In the genomic region with DNA sequence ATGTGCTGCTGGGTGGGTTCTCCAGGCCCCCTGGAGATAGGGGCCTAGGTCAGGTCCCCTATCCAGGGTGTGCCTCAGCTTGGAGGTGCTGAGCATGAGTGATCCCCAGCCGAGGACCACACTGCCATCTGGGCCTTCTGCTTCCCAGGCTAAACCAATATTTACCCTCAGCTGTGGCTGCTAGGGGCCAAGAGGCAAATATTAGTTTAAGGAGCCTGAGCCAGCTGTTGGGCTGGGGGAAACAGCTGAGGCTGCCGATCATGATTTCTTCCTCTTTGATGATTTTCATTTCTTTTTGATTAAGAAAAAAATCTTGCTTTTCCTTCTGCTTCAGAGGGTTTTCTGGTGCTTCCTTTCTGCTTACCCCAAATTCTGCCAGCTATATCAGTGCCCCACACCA, we compare ENCODE assay signal across 1 cellular context.
TF ChIP-seq lines count a peak whose summit lies in the region.

No MANE protein-coding gene starts in this region.

TF ChIP-seq in HepG2, 621 proteins besides CTCF, POLR2A, EP300 and RAD21 (continued from another document and continues in another):
- TF ChIP-seq, protein P1, sequence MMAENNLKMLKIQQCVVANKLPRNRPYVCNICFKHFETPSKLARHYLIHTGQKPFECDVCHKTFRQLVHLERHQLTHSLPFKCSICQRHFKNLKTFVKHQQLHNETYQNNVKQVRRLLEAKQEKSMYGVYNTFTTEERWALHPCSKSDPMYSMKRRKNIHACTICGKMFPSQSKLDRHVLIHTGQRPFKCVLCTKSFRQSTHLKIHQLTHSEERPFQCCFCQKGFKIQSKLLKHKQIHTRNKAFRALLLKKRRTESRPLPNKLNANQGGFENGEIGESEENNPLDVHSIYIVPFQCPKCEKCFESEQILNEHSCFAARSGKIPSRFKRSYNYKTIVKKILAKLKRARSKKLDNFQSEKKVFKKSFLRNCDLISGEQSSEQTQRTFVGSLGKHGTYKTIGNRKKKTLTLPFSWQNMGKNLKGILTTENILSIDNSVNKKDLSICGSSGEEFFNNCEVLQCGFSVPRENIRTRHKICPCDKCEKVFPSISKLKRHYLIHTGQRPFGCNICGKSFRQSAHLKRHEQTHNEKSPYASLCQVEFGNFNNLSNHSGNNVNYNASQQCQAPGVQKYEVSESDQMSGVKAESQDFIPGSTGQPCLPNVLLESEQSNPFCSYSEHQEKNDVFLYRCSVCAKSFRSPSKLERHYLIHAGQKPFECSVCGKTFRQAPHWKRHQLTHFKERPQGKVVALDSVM (CRISPR knock-in tag; IDR thresholded peaks at IDR 0.05), result no peak
- TF ChIP-seq NR2F2 (IDR thresholded peaks at IDR 0.05; ENCODE audit: borderline replicate concordance, low read depth) (peak; percentile 64; the same call in 1 of the 2 replicates), PITX1 (CRISPR knock-in tag; IDR thresholded peaks at IDR 0.05) (peak; percentile 56; the same call in 1 of the 2 replicates), IKZF4 (CRISPR knock-in tag; IDR thresholded peaks at IDR 0.05; ENCODE audit: borderline replicate concordance, low read depth, not compliant biosample characterization) (no peak), RBAK (CRISPR knock-in tag; IDR thresholded peaks at IDR 0.05) (no peak), ZFP36 (IDR thresholded peaks at IDR 0.05; ENCODE audit: borderline replicate concordance, low read depth, low read length, partially characterized antibody) (no peak), BCL6 (CRISPR knock-in tag; IDR thresholded peaks at IDR 0.05) (peak; percentile 99), ZNF83 (CRISPR knock-in tag; IDR thresholded peaks at IDR 0.05; ENCODE audit: borderline replicate concordance) (no peak), TOE1 (CRISPR knock-in tag; IDR thresholded peaks at IDR 0.05) (no peak), HDAC2 (CRISPR knock-in tag; IDR thresholded peaks at IDR 0.05) (peak; percentile 92), MED13 (CRISPR knock-in tag; IDR thresholded peaks at IDR 0.05) (no peak), HNF4A (CRISPR knock-in tag; IDR thresholded peaks at IDR 0.05) (0 out of 2 replicates have a peak, but pooled peaks have one; percentile 42), ZNF670 (CRISPR knock-in tag; IDR thresholded peaks at IDR 0.05; ENCODE audit: borderline replicate concordance) (0 out of 2 replicates have a peak, but pooled peaks have one; percentile 59), ZBTB7B (CRISPR knock-in tag; IDR thresholded peaks at IDR 0.05) (peak; percentile 92), ZNF354B (CRISPR knock-in tag; IDR thresholded peaks at IDR 0.05) (no peak), SPEN (CRISPR knock-in tag; IDR thresholded peaks at IDR 0.05; ENCODE audit: low read depth) (no peak), ZNF761 (CRISPR knock-in tag; conservative IDR thresholded peaks at IDR 0.05) (no peak), TBX3 (IDR thresholded peaks at IDR 0.05; ENCODE audit: borderline replicate concordance) (peak; percentile 36; the same call in 1 of the 2 replicates)
- TF ChIP-seq, protein P2, sequence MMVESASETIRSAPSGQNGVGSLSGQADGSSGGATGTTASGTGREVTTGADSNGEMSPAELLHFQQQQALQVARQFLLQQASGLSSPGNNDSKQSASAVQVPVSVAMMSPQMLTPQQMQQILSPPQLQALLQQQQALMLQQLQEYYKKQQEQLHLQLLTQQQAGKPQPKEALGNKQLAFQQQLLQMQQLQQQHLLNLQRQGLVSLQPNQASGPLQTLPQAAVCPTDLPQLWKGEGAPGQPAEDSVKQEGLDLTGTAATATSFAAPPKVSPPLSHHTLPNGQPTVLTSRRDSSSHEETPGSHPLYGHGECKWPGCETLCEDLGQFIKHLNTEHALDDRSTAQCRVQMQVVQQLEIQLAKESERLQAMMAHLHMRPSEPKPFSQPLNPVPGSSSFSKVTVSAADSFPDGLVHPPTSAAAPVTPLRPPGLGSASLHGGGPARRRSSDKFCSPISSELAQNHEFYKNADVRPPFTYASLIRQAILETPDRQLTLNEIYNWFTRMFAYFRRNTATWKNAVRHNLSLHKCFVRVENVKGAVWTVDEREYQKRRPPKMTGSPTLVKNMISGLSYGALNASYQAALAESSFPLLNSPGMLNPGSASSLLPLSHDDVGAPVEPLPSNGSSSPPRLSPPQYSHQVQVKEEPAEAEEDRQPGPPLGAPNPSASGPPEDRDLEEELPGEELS (CRISPR knock-in tag; IDR thresholded peaks at IDR 0.05), result peak; percentile 87
- TF ChIP-seq, protein P3, sequence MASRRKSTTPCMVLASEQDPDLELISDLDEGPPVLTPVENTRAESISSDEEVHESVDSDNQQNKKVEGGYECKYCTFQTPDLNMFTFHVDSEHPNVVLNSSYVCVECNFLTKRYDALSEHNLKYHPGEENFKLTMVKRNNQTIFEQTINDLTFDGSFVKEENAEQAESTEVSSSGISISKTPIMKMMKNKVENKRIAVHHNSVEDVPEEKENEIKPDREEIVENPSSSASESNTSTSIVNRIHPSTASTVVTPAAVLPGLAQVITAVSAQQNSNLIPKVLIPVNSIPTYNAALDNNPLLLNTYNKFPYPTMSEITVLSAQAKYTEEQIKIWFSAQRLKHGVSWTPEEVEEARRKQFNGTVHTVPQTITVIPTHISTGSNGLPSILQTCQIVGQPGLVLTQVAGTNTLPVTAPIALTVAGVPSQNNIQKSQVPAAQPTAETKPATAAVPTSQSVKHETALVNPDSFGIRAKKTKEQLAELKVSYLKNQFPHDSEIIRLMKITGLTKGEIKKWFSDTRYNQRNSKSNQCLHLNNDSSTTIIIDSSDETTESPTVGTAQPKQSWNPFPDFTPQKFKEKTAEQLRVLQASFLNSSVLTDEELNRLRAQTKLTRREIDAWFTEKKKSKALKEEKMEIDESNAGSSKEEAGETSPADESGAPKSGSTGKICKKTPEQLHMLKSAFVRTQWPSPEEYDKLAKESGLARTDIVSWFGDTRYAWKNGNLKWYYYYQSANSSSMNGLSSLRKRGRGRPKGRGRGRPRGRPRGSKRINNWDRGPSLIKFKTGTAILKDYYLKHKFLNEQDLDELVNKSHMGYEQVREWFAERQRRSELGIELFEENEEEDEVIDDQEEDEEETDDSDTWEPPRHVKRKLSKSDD (CRISPR knock-in tag; IDR thresholded peaks at IDR 0.05; ENCODE audit: low read depth), result no peak
- TF ChIP-seq, protein P4, sequence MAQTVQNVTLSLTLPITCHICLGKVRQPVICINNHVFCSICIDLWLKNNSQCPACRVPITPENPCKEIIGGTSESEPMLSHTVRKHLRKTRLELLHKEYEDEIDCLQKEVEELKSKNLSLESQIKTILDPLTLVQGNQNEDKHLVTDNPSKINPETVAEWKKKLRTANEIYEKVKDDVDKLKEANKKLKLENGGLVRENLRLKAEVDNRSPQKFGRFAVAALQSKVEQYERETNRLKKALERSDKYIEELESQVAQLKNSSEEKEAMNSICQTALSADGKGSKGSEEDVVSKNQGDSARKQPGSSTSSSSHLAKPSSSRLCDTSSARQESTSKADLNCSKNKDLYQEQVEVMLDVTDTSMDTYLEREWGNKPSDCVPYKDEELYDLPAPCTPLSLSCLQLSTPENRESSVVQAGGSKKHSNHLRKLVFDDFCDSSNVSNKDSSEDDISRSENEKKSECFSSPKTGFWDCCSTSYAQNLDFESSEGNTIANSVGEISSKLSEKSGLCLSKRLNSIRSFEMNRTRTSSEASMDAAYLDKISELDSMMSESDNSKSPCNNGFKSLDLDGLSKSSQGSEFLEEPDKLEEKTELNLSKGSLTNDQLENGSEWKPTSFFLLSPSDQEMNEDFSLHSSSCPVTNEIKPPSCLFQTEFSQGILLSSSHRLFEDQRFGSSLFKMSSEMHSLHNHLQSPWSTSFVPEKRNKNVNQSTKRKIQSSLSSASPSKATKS (CRISPR knock-in tag; IDR thresholded peaks at IDR 0.05), result no peak
- TF ChIP-seq, protein P5, sequence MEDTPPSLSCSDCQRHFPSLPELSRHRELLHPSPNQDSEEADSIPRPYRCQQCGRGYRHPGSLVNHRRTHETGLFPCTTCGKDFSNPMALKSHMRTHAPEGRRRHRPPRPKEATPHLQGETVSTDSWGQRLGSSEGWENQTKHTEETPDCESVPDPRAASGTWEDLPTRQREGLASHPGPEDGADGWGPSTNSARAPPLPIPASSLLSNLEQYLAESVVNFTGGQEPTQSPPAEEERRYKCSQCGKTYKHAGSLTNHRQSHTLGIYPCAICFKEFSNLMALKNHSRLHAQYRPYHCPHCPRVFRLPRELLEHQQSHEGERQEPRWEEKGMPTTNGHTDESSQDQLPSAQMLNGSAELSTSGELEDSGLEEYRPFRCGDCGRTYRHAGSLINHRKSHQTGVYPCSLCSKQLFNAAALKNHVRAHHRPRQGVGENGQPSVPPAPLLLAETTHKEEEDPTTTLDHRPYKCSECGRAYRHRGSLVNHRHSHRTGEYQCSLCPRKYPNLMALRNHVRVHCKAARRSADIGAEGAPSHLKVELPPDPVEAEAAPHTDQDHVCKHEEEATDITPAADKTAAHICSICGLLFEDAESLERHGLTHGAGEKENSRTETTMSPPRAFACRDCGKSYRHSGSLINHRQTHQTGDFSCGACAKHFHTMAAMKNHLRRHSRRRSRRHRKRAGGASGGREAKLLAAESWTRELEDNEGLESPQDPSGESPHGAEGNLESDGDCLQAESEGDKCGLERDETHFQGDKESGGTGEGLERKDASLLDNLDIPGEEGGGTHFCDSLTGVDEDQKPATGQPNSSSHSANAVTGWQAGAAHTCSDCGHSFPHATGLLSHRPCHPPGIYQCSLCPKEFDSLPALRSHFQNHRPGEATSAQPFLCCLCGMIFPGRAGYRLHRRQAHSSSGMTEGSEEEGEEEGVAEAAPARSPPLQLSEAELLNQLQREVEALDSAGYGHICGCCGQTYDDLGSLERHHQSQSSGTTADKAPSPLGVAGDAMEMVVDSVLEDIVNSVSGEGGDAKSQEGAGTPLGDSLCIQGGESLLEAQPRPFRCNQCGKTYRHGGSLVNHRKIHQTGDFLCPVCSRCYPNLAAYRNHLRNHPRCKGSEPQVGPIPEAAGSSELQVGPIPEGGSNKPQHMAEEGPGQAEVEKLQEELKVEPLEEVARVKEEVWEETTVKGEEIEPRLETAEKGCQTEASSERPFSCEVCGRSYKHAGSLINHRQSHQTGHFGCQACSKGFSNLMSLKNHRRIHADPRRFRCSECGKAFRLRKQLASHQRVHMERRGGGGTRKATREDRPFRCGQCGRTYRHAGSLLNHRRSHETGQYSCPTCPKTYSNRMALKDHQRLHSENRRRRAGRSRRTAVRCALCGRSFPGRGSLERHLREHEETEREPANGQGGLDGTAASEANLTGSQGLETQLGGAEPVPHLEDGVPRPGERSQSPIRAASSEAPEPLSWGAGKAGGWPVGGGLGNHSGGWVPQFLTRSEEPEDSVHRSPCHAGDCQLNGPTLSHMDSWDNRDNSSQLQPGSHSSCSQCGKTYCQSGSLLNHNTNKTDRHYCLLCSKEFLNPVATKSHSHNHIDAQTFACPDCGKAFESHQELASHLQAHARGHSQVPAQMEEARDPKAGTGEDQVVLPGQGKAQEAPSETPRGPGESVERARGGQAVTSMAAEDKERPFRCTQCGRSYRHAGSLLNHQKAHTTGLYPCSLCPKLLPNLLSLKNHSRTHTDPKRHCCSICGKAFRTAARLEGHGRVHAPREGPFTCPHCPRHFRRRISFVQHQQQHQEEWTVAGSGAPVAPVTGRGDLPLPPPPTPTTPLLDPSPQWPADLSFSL (CRISPR knock-in tag; IDR thresholded peaks at IDR 0.05), result no peak
- TF ChIP-seq, protein P6, sequence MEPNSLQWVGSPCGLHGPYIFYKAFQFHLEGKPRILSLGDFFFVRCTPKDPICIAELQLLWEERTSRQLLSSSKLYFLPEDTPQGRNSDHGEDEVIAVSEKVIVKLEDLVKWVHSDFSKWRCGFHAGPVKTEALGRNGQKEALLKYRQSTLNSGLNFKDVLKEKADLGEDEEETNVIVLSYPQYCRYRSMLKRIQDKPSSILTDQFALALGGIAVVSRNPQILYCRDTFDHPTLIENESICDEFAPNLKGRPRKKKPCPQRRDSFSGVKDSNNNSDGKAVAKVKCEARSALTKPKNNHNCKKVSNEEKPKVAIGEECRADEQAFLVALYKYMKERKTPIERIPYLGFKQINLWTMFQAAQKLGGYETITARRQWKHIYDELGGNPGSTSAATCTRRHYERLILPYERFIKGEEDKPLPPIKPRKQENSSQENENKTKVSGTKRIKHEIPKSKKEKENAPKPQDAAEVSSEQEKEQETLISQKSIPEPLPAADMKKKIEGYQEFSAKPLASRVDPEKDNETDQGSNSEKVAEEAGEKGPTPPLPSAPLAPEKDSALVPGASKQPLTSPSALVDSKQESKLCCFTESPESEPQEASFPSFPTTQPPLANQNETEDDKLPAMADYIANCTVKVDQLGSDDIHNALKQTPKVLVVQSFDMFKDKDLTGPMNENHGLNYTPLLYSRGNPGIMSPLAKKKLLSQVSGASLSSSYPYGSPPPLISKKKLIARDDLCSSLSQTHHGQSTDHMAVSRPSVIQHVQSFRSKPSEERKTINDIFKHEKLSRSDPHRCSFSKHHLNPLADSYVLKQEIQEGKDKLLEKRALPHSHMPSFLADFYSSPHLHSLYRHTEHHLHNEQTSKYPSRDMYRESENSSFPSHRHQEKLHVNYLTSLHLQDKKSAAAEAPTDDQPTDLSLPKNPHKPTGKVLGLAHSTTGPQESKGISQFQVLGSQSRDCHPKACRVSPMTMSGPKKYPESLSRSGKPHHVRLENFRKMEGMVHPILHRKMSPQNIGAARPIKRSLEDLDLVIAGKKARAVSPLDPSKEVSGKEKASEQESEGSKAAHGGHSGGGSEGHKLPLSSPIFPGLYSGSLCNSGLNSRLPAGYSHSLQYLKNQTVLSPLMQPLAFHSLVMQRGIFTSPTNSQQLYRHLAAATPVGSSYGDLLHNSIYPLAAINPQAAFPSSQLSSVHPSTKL (CRISPR knock-in tag; IDR thresholded peaks at IDR 0.05), result peak; percentile 90
- TF ChIP-seq, protein P7, sequence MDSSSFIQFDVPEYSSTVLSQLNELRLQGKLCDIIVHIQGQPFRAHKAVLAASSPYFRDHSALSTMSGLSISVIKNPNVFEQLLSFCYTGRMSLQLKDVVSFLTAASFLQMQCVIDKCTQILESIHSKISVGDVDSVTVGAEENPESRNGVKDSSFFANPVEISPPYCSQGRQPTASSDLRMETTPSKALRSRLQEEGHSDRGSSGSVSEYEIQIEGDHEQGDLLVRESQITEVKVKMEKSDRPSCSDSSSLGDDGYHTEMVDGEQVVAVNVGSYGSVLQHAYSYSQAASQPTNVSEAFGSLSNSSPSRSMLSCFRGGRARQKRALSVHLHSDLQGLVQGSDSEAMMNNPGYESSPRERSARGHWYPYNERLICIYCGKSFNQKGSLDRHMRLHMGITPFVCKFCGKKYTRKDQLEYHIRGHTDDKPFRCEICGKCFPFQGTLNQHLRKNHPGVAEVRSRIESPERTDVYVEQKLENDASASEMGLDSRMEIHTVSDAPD (CRISPR knock-in tag; IDR thresholded peaks at IDR 0.05), result 0 out of 2 replicates have a peak, but pooled peaks have one; percentile 35
- TF ChIP-seq, protein P8, sequence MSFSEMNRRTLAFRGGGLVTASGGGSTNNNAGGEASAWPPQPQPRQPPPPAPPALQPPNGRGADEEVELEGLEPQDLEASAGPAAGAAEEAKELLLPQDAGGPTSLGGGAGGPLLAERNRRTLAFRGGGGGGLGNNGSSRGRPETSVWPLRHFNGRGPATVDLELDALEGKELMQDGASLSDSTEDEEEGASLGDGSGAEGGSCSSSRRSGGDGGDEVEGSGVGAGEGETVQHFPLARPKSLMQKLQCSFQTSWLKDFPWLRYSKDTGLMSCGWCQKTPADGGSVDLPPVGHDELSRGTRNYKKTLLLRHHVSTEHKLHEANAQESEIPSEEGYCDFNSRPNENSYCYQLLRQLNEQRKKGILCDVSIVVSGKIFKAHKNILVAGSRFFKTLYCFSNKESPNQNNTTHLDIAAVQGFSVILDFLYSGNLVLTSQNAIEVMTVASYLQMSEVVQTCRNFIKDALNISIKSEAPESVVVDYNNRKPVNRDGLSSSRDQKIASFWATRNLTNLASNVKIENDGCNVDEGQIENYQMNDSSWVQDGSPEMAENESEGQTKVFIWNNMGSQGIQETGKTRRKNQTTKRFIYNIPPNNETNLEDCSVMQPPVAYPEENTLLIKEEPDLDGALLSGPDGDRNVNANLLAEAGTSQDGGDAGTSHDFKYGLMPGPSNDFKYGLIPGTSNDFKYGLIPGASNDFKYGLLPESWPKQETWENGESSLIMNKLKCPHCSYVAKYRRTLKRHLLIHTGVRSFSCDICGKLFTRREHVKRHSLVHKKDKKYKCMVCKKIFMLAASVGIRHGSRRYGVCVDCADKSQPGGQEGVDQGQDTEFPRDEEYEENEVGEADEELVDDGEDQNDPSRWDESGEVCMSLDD (CRISPR knock-in tag; IDR thresholded peaks at IDR 0.05; ENCODE audit: borderline replicate concordance), result no peak
